In the genomic region with DNA sequence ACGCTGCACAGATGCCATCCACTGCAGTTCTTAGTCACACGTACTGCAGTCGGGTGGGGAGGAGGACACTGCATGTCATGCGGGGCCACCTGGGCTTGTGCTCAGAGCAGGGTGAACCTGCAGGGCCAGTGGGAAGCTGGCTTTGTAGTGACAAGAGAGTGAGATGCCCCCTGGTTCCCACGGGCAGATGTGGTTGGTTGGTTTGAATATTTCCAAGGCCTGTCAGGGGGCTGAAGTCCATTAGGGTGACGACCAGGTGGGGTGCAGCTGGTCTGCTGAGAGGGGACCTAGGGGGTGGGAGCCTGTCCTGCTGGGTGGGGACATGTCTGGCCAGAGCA, we compare ENCODE assay signal across 8 cellular contexts. TPM values are rescaled to one million over a fixed set of nuclear protein-coding genes. Genes with fewer than 3 reads are reported as not detected.
DNase-seq lines count a peak whose midpoint lies in the region; ATAC-seq and TF ChIP-seq lines count a peak whose summit lies in the region.

No MANE protein-coding gene starts in this region.

- no peak for TF ChIP-seq POLR2A in suprapubic skin (IDR thresholded peaks at IDR 0.05)

- H3K9me3 Mint-ChIP-seq in activated T-cell treated with anti-CD3 and anti-CD28 coated beads, Interleukin-2, amount 50 U/mL, for 72 hours = peaks cover 0 to 1% of the 10 kb centered on the region in 2 donors
- H3K9me3 Mint-ChIP-seq in activated T-helper 1 cell treated with anti-CD3 and anti-CD28 coated beads, Interleukin-12 subunit alpha, Interleukin-12 subunit beta, Interleukin-2, Interleukin-4 antibody, amounts not matched to agents 30 ng/mL and 10 ng/mL and 1 ng/mL, durations not matched to agents 14 hours and 24 hours and 36 hours = peaks cover under 1% of the 10 kb centered on the region
- H3K9me3 Mint-ChIP-seq in immature natural killer cell = no peaks in the 10 kb centered on the region

- peak overlapping the region; percentile 50 for H3K27ac Mint-ChIP-seq in activated T-cell treated with anti-CD3 and anti-CD28 coated beads, Interleukin-2, amount 50 U/mL, for 72 hours
- H3K27ac Mint-ChIP-seq in activated T-helper 1 cell treated with anti-CD3 and anti-CD28 coated beads, Interleukin-12 subunit alpha, Interleukin-12 subunit beta, Interleukin-2, Interleukin-4 antibody, amounts not matched to agents 30 ng/mL and 10 ng/mL and 1 ng/mL, durations not matched to agents 14 hours and 24 hours and 36 hours = peak overlapping the region; percentile 50
- H3K27ac Mint-ChIP-seq in immature natural killer cell = peak overlapping the region in 5 of 6 donors; percentile 20 to 92 (median 57)

- peak overlapping the region; percentile 61 for H3K4me3 ChIP-seq in suprapubic skin

- TF ChIP-seq CTCF in suprapubic skin (IDR thresholded peaks at IDR 0.05) = no peak

- H3K27me3 Mint-ChIP-seq in activated T-cell treated with anti-CD3 and anti-CD28 coated beads, Interleukin-2, amount 50 U/mL, for 72 hours (ENCODE audit: low read depth) = no peaks in the 10 kb centered on the region
- peaks cover 10% of the 10 kb centered on the region for H3K27me3 Mint-ChIP-seq in activated T-helper 1 cell treated with anti-CD3 and anti-CD28 coated beads, Interleukin-12 subunit alpha, Interleukin-12 subunit beta, Interleukin-2, Interleukin-4 antibody, amounts not matched to agents 30 ng/mL and 10 ng/mL and 1 ng/mL, durations not matched to agents 14 hours and 24 hours and 36 hours (ENCODE audit: insufficient read depth)
- peaks cover 26 to 32% (median 28%) of the 10 kb centered on the region in 3 donors for H3K27me3 Mint-ChIP-seq in immature natural killer cell (ENCODE audit: low read depth in 3 of 3)

- peaks cover 1 to 2% of the 10 kb centered on the region in 2 donors for H3K36me3 Mint-ChIP-seq in activated T-cell treated with anti-CD3 and anti-CD28 coated beads, Interleukin-2, amount 50 U/mL, for 72 hours (ENCODE audit: insufficient read depth in 2 of 2)
- no peaks in the 10 kb centered on the region for H3K36me3 Mint-ChIP-seq in activated T-helper 1 cell treated with anti-CD3 and anti-CD28 coated beads, Interleukin-12 subunit alpha, Interleukin-12 subunit beta, Interleukin-2, Interleukin-4 antibody, amounts not matched to agents 30 ng/mL and 10 ng/mL and 1 ng/mL, durations not matched to agents 14 hours and 24 hours and 36 hours (ENCODE audit: low read depth)
- no peaks in the 10 kb centered on the region for H3K36me3 Mint-ChIP-seq in immature natural killer cell

- peaks cover 23% of the 10 kb centered on the region for H3K4me1 Mint-ChIP-seq in activated T-cell treated with anti-CD3 and anti-CD28 coated beads, Interleukin-2, amount 50 U/mL, for 72 hours (ENCODE audit: low read depth)
- H3K4me1 Mint-ChIP-seq in activated T-helper 1 cell treated with anti-CD3 and anti-CD28 coated beads, Interleukin-12 subunit alpha, Interleukin-12 subunit beta, Interleukin-2, Interleukin-4 antibody, amounts not matched to agents 30 ng/mL and 10 ng/mL and 1 ng/mL, durations not matched to agents 14 hours and 24 hours and 36 hours (ENCODE audit: low read depth) = peaks cover 25% of the 10 kb centered on the region
- H3K4me1 Mint-ChIP-seq in immature natural killer cell = peaks cover 29 to 39% of the 10 kb centered on the region in 2 donors

- peak overlapping the region; percentile 88 to 89 for H3K4me3 Mint-ChIP-seq in activated T-cell treated with anti-CD3 and anti-CD28 coated beads, Interleukin-2, amount 50 U/mL, for 72 hours
- peak overlapping the region; percentile 84 for H3K4me3 Mint-ChIP-seq in activated T-helper 1 cell treated with anti-CD3 and anti-CD28 coated beads, Interleukin-12 subunit alpha, Interleukin-12 subunit beta, Interleukin-2, Interleukin-4 antibody, amounts not matched to agents 30 ng/mL and 10 ng/mL and 1 ng/mL, durations not matched to agents 14 hours and 24 hours and 36 hours
- H3K4me3 Mint-ChIP-seq in immature natural killer cell = peak overlapping the region; percentile 65 to 94 (median 86)

- 100% methylated on average over 1 of the region's 6 CpGs for WGBS in suprapubic skin

- no peaks in the 10 kb centered on the region for H3K36me3 ChIP-seq in suprapubic skin

- peaks cover 28% of the 10 kb centered on the region for H3K4me1 ChIP-seq in suprapubic skin

- H3K9me3 ChIP-seq in suprapubic skin = no peaks in the 10 kb centered on the region

- H3K27me3 ChIP-seq in suprapubic skin = no peaks in the 10 kb centered on the region

- no peak for TF ChIP-seq EP300 in suprapubic skin (IDR thresholded peaks at IDR 0.05)

- peak overlapping the region; percentile 82 for H3K27ac ChIP-seq in suprapubic skin

- ATAC-seq in activated T-cell treated with anti-CD3 and anti-CD28 coated beads, Interleukin-2, amount 50 U/mL, for 72 hours (replicated peaks in 1 of 2) = no peak

- DNase-seq in activated T-cell treated with anti-CD3 and anti-CD28 coated beads, Interleukin-2, amount 50 U/mL, for 72 hours = no peak
- DNase-seq in activated T-cell treated with anti-CD3 and anti-CD28 coated beads, Interleukin-2, amount 50 U/mL, for 48 hours = no peak
- DNase-seq in activated T-helper 1 cell treated with anti-CD3 and anti-CD28 coated beads, Interleukin-12 subunit alpha, Interleukin-12 subunit beta, Interleukin-2, Interleukin-4 antibody, amounts not matched to agents 30 ng/mL and 10 ng/mL and 1 ng/mL, durations not matched to agents 14 hours and 24 hours and 36 hours (ENCODE audit: low spot score) = no peak
- DNase-seq in immature natural killer cell (no peak), suprapubic skin (ENCODE audit: low spot score in 2 of 2) (no peak), GOT3 (lab: John Stamatoyannopoulos, UW) (no peak), AG08395 (ENCODE audit: low spot score) (no peak)
- no peak for DNase-seq in stimulated activated CD4-positive, alpha-beta T cell treated with anti-CD3 and anti-CD28 coated beads, Interleukin-2, amount 100 ng/mL, for 48 hours

- intact Hi-C loops in activated T-helper 1 cell treated with anti-CD3 and anti-CD28 coated beads, Interleukin-12 subunit alpha, Interleukin-12 subunit beta, Interleukin-2, Interleukin-4 antibody, amounts not matched to agents 30 ng/mL and 10 ng/mL and 1 ng/mL, durations not matched to agents 14 hours and 24 hours and 36 hours (cut with micrococcal nuclease) = no loop called here

RNA-seq across cellular contexts. Expression of gene ZNF213, which starts 14.3 kb away (rescaled TPM):
- total RNA-seq in activated T-cell treated with anti-CD3 and anti-CD28 coated beads, Interleukin-2, amount 50 U/mL, for 72 hours = 10 to 100 TPM; 12.2 to 16.3 TPM
- total RNA-seq in activated T-helper 1 cell treated with anti-CD3 and anti-CD28 coated beads, Interleukin-12 subunit alpha, Interleukin-12 subunit beta, Interleukin-2, Interleukin-4 antibody, amounts not matched to agents 30 ng/mL and 10 ng/mL and 1 ng/mL, durations not matched to agents 14 hours and 24 hours and 36 hours = 9.6 and 12.4 TPM in 2 replicates
- 1 to 10 TPM; 1.7 to 4.5 (median 2.4) TPM for polyA plus RNA-seq in immature natural killer cell
- 10 to 100 TPM; 14.0 to 18.0 (median 16.4) TPM for total RNA-seq in suprapubic skin

RNA-seq across cellular contexts. Expression of gene ZNF205, which starts 36.8 kb away (rescaled TPM):
- under 1 TPM; 0.12 to 0.28 TPM for total RNA-seq in activated T-cell treated with anti-CD3 and anti-CD28 coated beads, Interleukin-2, amount 50 U/mL, for 72 hours
- total RNA-seq in activated T-helper 1 cell treated with anti-CD3 and anti-CD28 coated beads, Interleukin-12 subunit alpha, Interleukin-12 subunit beta, Interleukin-2, Interleukin-4 antibody, amounts not matched to agents 30 ng/mL and 10 ng/mL and 1 ng/mL, durations not matched to agents 14 hours and 24 hours and 36 hours = 0.15 and 0.39 TPM in 2 replicates
- polyA plus RNA-seq in immature natural killer cell = under 1 TPM in 1 of 3 donors, not detected in 2; 0.13 TPM
- total RNA-seq in suprapubic skin = 10 to 100 TPM; 18.3 to 22.5 (median 20.9) TPM

RNA-seq across cellular contexts. Expression of gene OR1F1, which starts 38.8 kb away (rescaled TPM):
- total RNA-seq in activated T-cell treated with anti-CD3 and anti-CD28 coated beads, Interleukin-2, amount 50 U/mL, for 72 hours = under 1 TPM in 1 of 2 donors, not detected in 1; 0.35 TPM
- not detected in 2 replicates for total RNA-seq in activated T-helper 1 cell treated with anti-CD3 and anti-CD28 coated beads, Interleukin-12 subunit alpha, Interleukin-12 subunit beta, Interleukin-2, Interleukin-4 antibody, amounts not matched to agents 30 ng/mL and 10 ng/mL and 1 ng/mL, durations not matched to agents 14 hours and 24 hours and 36 hours
- not detected for polyA plus RNA-seq in immature natural killer cell
- not detected for total RNA-seq in suprapubic skin

RNA-seq across cellular contexts. Expression of gene ZSCAN10, which starts 50.1 kb away (rescaled TPM):
- total RNA-seq in activated T-cell treated with anti-CD3 and anti-CD28 coated beads, Interleukin-2, amount 50 U/mL, for 72 hours = under 1 TPM; 0.28 to 0.48 TPM
- 0.07 TPM in 1 of 2 replicates, not detected in the other for total RNA-seq in activated T-helper 1 cell treated with anti-CD3 and anti-CD28 coated beads, Interleukin-12 subunit alpha, Interleukin-12 subunit beta, Interleukin-2, Interleukin-4 antibody, amounts not matched to agents 30 ng/mL and 10 ng/mL and 1 ng/mL, durations not matched to agents 14 hours and 24 hours and 36 hours
- polyA plus RNA-seq in immature natural killer cell = under 1 TPM in 1 of 3 donors, not detected in 2; 0.13 TPM
- total RNA-seq in suprapubic skin = not detected

Comparison
In these comparisons a context has a peak if more than half of its experiments do, and no peak if none do; other contexts are left out.
1. RNA of gene ZNF205, which starts 36.8 kb away (total RNA-seq): 18.3 to 22.5 TPM in suprapubic skin; 0.15 to 0.39 TPM in activated T-helper 1 cell treated with anti-CD3 and anti-CD28 coated beads, Interleukin-12 subunit alpha, Interleukin-12 subunit beta, Interleukin-2, Interleukin-4 antibody, amounts not matched to agents 30 ng/mL and 10 ng/mL and 1 ng/mL, durations not matched to agents 14 hours and 24 hours and 36 hours and 0.12 to 0.28 TPM in activated T-cell treated with anti-CD3 and anti-CD28 coated beads, Interleukin-2, amount 50 U/mL, for 72 hours; every median in the first group is over 10 times any median in the second.
2. Peak in every context shown above with its lines, with median percentiles within 50 percentile points of each other: H3K27ac Mint-ChIP-seq and H3K4me3 Mint-ChIP-seq.